Comparison of ENCODE assay signal across 25 cellular contexts in the genomic region with DNA sequence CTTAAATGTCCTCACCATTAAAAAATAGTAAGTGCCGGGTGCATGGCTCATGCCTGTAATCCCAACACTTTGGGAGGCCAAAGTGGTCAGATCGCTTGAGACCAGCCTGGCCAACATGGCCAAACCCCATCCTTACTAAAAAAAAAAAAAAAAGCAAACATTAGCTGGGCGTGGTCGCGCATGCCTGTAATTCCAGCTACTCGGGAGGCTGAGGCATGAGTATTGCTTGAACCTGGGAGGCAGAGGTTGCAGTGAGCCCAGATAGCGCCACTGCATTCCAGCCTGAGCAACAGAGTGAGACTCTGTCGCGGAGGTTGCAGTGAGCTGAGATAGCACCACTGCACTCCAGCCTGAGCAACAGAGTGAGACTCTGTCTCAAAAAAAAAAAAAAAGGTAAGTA. TPM values are rescaled to one million over a fixed set of nuclear protein-coding genes. Genes with fewer than 3 reads are reported as not detected.
"Had no signal": no experiment of that assay in that cellular context is flagged by ENCODE, and none has a peak within 500 bp of the region (broad histone marks: within the 10 kb centered on the region; RNA-seq: fewer than 3 reads in every experiment).

No MANE protein-coding gene starts in this region.

RNA-seq across cellular contexts. Expression of a gene that starts 23.3 kb away (rescaled TPM):
- total RNA-seq: dermis blood vessel endothelial cell, foreskin keratinocyte, ureter had no signal
- polyA plus RNA-seq: endothelial cell of umbilical vein, hepatocyte had no signal

RNA-seq across cellular contexts. Expression of a gene that starts 54.7 kb away (rescaled TPM):
- total RNA-seq: dermis blood vessel endothelial cell; endothelial cell of umbilical vein; epithelial cell of proximal tubule; esophagus muscularis mucosa; fibroblast of lung; foreskin keratinocyte; gastroesophageal sphincter; heart left ventricle; hepatocyte; kidney epithelial cell; left lobe of liver; liver; lung; mesothelial cell of epicardium; mucosa of gallbladder; naive thymus-derived CD4-positive, alpha-beta T cell; osteocyte; right atrium auricular region; sciatic nerve; smooth muscle cell; suprapubic skin; transverse colon; ureter; vagina had no signal
- polyA plus RNA-seq: endothelial cell of umbilical vein, fibroblast of lung, foreskin keratinocyte, heart left ventricle, lung, thymus had no signal
